In genomic region chr13:24270639-24271131, GRCh38 we compare ENCODE assay signal across 8 cellular contexts. TPM values are rescaled to one million over a fixed set of nuclear protein-coding genes. Genes with fewer than 3 reads are reported as not detected.
A peak's percentile ranks its signal among the peaks of the same experiment; 100 is the strongest.
DNase-seq lines count a peak whose midpoint lies in the region; ATAC-seq and TF ChIP-seq lines count a peak whose summit lies in the region.

No MANE protein-coding gene starts in this region.

- H3K4me1 ChIP-seq in effector memory CD4-positive, alpha-beta T cell (ENCODE audit: control insufficient read depth, insufficient read depth, low read length, poor library complexity, severe bottlenecking), result peaks cover 68% of the 10 kb centered on the region
- H3K4me1 ChIP-seq in mononuclear cell (ENCODE audit: insufficient read depth, low read length) (peaks cover 85% of the 10 kb centered on the region), suprapubic skin (peaks cover 46% of the 10 kb centered on the region)

- no peak for TF ChIP-seq EP300 in suprapubic skin (IDR thresholded peaks at IDR 0.05)

- H3K4me3 ChIP-seq in effector memory CD4-positive, alpha-beta T cell (ENCODE audit: insufficient read depth, low read depth, low read length, poor library complexity, severe bottlenecking), result peak overlapping the region; percentile 52
- H3K4me3 ChIP-seq in mononuclear cell (ENCODE audit: low read length), result peak overlapping the region; percentile 54
- H3K4me3 ChIP-seq in suprapubic skin, result peak overlapping the region; percentile 44

- H3K36me3 ChIP-seq in effector memory CD4-positive, alpha-beta T cell (ENCODE audit: control insufficient read depth, insufficient read depth, low read length), result no peaks in the 10 kb centered on the region
- H3K36me3 ChIP-seq in suprapubic skin, result no peaks in the 10 kb centered on the region

- H3K27me3 ChIP-seq in effector memory CD4-positive, alpha-beta T cell (replicated peaks; ENCODE audit: control insufficient read depth, insufficient read depth, low read length, poor library complexity, severe bottlenecking), result no peaks in the 10 kb centered on the region
- no peaks in the 10 kb centered on the region for H3K27me3 ChIP-seq in mononuclear cell (ENCODE audit: insufficient read depth, low read length)
- H3K27me3 ChIP-seq in suprapubic skin, result no peaks in the 10 kb centered on the region

- TF ChIP-seq POLR2A in suprapubic skin (IDR thresholded peaks at IDR 0.05), result no peak

- H3K27ac ChIP-seq in effector memory CD4-positive, alpha-beta T cell (ENCODE audit: insufficient read depth, low read length, poor library complexity, severe bottlenecking), result peak overlapping the region; percentile 96
- peak overlapping the region; percentile 88 for H3K27ac ChIP-seq in suprapubic skin

- no peak for TF ChIP-seq CTCF in suprapubic skin (IDR thresholded peaks at IDR 0.05)

- ATAC-seq in GM21367 (IDR thresholded peaks at IDR 0.05; ENCODE audit: unreplicated experiment), result peak; percentile 48

- H3K9me3 ChIP-seq in effector memory CD4-positive, alpha-beta T cell (ENCODE audit: control insufficient read depth, low read length), result no peaks in the 10 kb centered on the region
- H3K9me3 ChIP-seq in mononuclear cell (ENCODE audit: low read depth, low read length) (no peaks in the 10 kb centered on the region), suprapubic skin (no peaks in the 10 kb centered on the region)

- 35% methylated on average over 10 of the region's 10 CpGs for WGBS in suprapubic skin

- DNase-seq in Caki2 (ENCODE audit: low read depth) (peak; percentile 29), HT1080 (ENCODE audit: low read depth) (peak; percentile 26), suprapubic skin (ENCODE audit: low spot score in 2 of 2) (no peak), NCI-H774 (lab: John Stamatoyannopoulos, UW) (no peak)
- DNase-seq in activated CD4-positive, alpha-beta T cell treated with anti-CD3 and anti-CD28 coated beads for 48 hours, result peak; percentile 66
- DNase-seq in effector memory CD4-positive, alpha-beta T cell, result peak; percentile 42 to 57 (median 48)

- in situ Hi-C loops in Caki2 (cut with HindIII; ENCODE audit: low pct_unique_long_range_greater_than_20kb, low sequenced_read_pairs), result no loop called here

RNA-seq across cellular contexts. Expression of gene C1QTNF9, which starts 38.7 kb away (rescaled TPM):
- total RNA-seq in Caki2 (2014; rRNA removed; shearing (Covaris generic); ENCODE audit: low replicate concordance), result 0.09 TPM in 1 of 2 replicates, not detected in the other
- 0.51 and 0.57 TPM in 2 replicates for total RNA-seq in HT1080 (2014; rRNA removed; shearing (Covaris generic))
- polyA plus RNA-seq in HT1080 (2015; cell fraction: cytosol; rRNA removed), result 0.18 and 0.40 TPM in 2 replicates
- 1.8 and 2.9 TPM in 2 replicates for polyA plus RNA-seq in HT1080 (2015; cell fraction: nucleus; rRNA removed)
- not detected for total RNA-seq in mononuclear cell
- under 1 TPM in 2 of 4 donors, not detected in 2; 0.42 to 0.49 TPM for total RNA-seq in suprapubic skin

Comparison
In these comparisons a context has a peak if more than half of its experiments do, and no peak if none do; other contexts are left out.
1. DNase-seq: peak in Caki2 (single experiment), HT1080 (single experiment), activated CD4-positive, alpha-beta T cell treated with anti-CD3 and anti-CD28 coated beads for 48 hours (single experiment) and effector memory CD4-positive, alpha-beta T cell (3 of 3); none in suprapubic skin (0 of 2) and NCI-H774 (single experiment).
2. Peak in every context shown above with its lines, with median percentiles within 50 percentile points of each other: H3K4me3 ChIP-seq.